26 cellular contexts compared by ENCODE assay signal in genomic region chr17:40151414-40151955, GRCh38. TPM values are rescaled to one million over a fixed set of nuclear protein-coding genes. Genes with fewer than 3 reads are reported as not detected.
DNase-seq lines count a peak whose midpoint lies in the region; ATAC-seq and TF ChIP-seq lines count a peak whose summit lies in the region.
"Had no signal": no experiment of that assay in that cellular context is flagged by ENCODE, and none has a peak within 500 bp of the region (broad histone marks: within the 10 kb centered on the region; RNA-seq: fewer than 3 reads in every experiment).

No MANE protein-coding gene starts in this region.

- H3K36me3 Mint-ChIP-seq in activated CD8-positive, alpha-beta T cell treated with anti-CD3 and anti-CD28 coated beads for 36 hours (ENCODE audit: low read depth): peaks cover 56% of the 10 kb centered on the region
- H3K36me3 Mint-ChIP-seq in activated CD8-positive, alpha-beta T cell treated with anti-CD3 and anti-CD28 coated beads, Interleukin-2, amount 10 ng/mL, durations not matched to agents 7 days and 5 days (ENCODE audit: low read depth): peaks cover 56% of the 10 kb centered on the region
- peaks cover 78% of the 10 kb centered on the region for H3K36me3 Mint-ChIP-seq in WTC11

- peaks cover 59% of the 10 kb centered on the region for H3K4me1 Mint-ChIP-seq in activated CD8-positive, alpha-beta T cell treated with anti-CD3 and anti-CD28 coated beads for 36 hours (ENCODE audit: low read depth)
- peaks cover 16% of the 10 kb centered on the region for H3K4me1 Mint-ChIP-seq in activated CD8-positive, alpha-beta T cell treated with anti-CD3 and anti-CD28 coated beads, Interleukin-2, amount 10 ng/mL, durations not matched to agents 7 days and 5 days (ENCODE audit: low read depth)
- no peaks in the 10 kb centered on the region for H3K4me1 Mint-ChIP-seq in WTC11
- H3K4me1 Mint-ChIP-seq: nephron had no signal

- H3K9me3 ChIP-seq in spleen: no peaks in the 10 kb centered on the region
- H3K9me3 ChIP-seq: pancreas had no signal

- ATAC-seq in activated CD8-positive, alpha-beta T cell treated with anti-CD3 and anti-CD28 coated beads for 36 hours: no peak
- ATAC-seq in activated CD8-positive, alpha-beta T cell treated with anti-CD3 and anti-CD28 coated beads, Interleukin-2, amount 10 ng/mL, durations not matched to agents 7 days and 5 days: no peak
- ATAC-seq in WTC11: no peak
- ATAC-seq: K562, left ventricle myocardium superior, right cardiac atrium had no signal

- H3K36me3 ChIP-seq in spleen: peaks cover 0 to 100% (median 64%) of the 10 kb centered on the region in 6 donors

- peak overlapping the region in 7 of 8 donors; percentile 3 to 77 (median 58) for H3K27ac ChIP-seq in spleen
- H3K27ac ChIP-seq: brain microvascular endothelial cell, pancreas, VCaP had no signal

- no peak for DNase-seq in activated CD8-positive, alpha-beta T cell treated with anti-CD3 and anti-CD28 coated beads for 36 hours
- no peak for DNase-seq in activated CD8-positive, alpha-beta T cell treated with anti-CD3 and anti-CD28 coated beads, Interleukin-2, amount 10 ng/mL, durations not matched to agents 7 days and 5 days
- DNase-seq in Kasumi-1 (lab: John Stamatoyannopoulos, UW) (peak; percentile 41 to 64), WTC11 (ENCODE audit: low spot score) (no peak), spleen (no peak), anterior cingulate cortex (lab: John Stamatoyannopoulos, UW) (no peak), HuH-7.5 (ENCODE audit: low spot score) (no peak), GM20000 (ENCODE audit: low spot score) (no peak)
- DNase-seq: activated CD8-positive, alpha-beta memory T cell treated with anti-CD3 and anti-CD28 coated beads for 24 hours; activated naive CD8-positive, alpha-beta T cell treated with anti-CD3 and anti-CD28 coated beads, Interleukin-2, amount 10 ng/mL, durations not matched to agents 7 days and 5 days; brain microvascular endothelial cell; CD4-positive, alpha-beta memory T cell; DMS153; effector CD8-positive, alpha-beta T cell; foreskin melanocyte; HCEC 1CT; hippocampal formation; left ventricle myocardium superior; NCI-H1694 treated with DMSO at 0.1 percent for 48 hours; NCI-H2171 treated with DMSO at 0.1 percent for 48 hours; pancreas; right cardiac atrium; Right ventricle myocardium superior had no signal

- no peaks in the 10 kb centered on the region for H3K27me3 ChIP-seq in spleen (replicated peaks in 1 of 7)
- H3K27me3 ChIP-seq: brain microvascular endothelial cell, pancreas had no signal

- no peak for TF ChIP-seq CTCF in activated CD8-positive, alpha-beta T cell treated with anti-CD3 and anti-CD28 coated beads for 36 hours (IDR thresholded peaks at IDR 0.05)
- TF ChIP-seq CTCF in WTC11 (IDR thresholded peaks at IDR 0.05) (no peak), spleen (IDR thresholded peaks at IDR 0.05 in 8 of 11, conservative IDR thresholded peaks at IDR 0.05 in 3 of 11) (no peak), GM20000 (IDR thresholded peaks at IDR 0.05; ENCODE audit: extremely low read depth, missing control alignments) (no peak)

- peak overlapping the region; percentile 62 for H3K27ac Mint-ChIP-seq in activated CD8-positive, alpha-beta T cell treated with anti-CD3 and anti-CD28 coated beads for 36 hours
- H3K27ac Mint-ChIP-seq in activated CD8-positive, alpha-beta T cell treated with anti-CD3 and anti-CD28 coated beads, Interleukin-2, amount 10 ng/mL, durations not matched to agents 7 days and 5 days: no peak overlapping the region
- H3K27ac Mint-ChIP-seq in WTC11: peak overlapping the region; percentile 45; the same call in 1 of the 2 replicates
- H3K27ac Mint-ChIP-seq: activated naive CD8-positive, alpha-beta T cell treated with anti-CD3 and anti-CD28 coated beads, Interleukin-2, amount 10 ng/mL, durations not matched to agents 7 days and 5 days; nephron had no signal

- no peaks in the 10 kb centered on the region for H3K9me3 Mint-ChIP-seq in activated CD8-positive, alpha-beta T cell treated with anti-CD3 and anti-CD28 coated beads for 36 hours
- H3K9me3 Mint-ChIP-seq in activated CD8-positive, alpha-beta T cell treated with anti-CD3 and anti-CD28 coated beads, Interleukin-2, amount 10 ng/mL, durations not matched to agents 7 days and 5 days (ENCODE audit: insufficient read depth): no peaks in the 10 kb centered on the region
- H3K9me3 Mint-ChIP-seq in WTC11: no peaks in the 10 kb centered on the region
- H3K9me3 Mint-ChIP-seq: activated naive CD8-positive, alpha-beta T cell treated with anti-CD3 and anti-CD28 coated beads, Interleukin-2, amount 10 ng/mL, durations not matched to agents 7 days and 5 days; CD4-positive, alpha-beta memory T cell; nephron had no signal

- WGBS in spleen, 5 donors: 54 to 67% (median 58%) methylated on average over 7 of the region's 7 CpGs

- no peak for TF ChIP-seq POLR2A in spleen (IDR thresholded peaks at IDR 0.05)

- intact Hi-C loops in activated CD8-positive, alpha-beta T cell treated with anti-CD3 and anti-CD28 coated beads for 36 hours (cut with micrococcal nuclease): no loop called here
- intact Hi-C loops in spleen (cut with DNase I; ENCODE audit: low total_unique reads): no loop called here

- CTCF ChIA-PET in activated CD8-positive, alpha-beta T cell treated with anti-CD3 and anti-CD28 coated beads for 36 hours (lab: Charles Lee): interaction anchor here (1.1 to 4.8 kb wide), 6 partner anchors 9 to 138 kb away, joined by 3 to 26 read pairs (median 4); no protein-coding TSS in a partner anchor
- CTCF ChIA-PET in activated CD8-positive, alpha-beta T cell treated with anti-CD3 and anti-CD28 coated beads, Interleukin-2, amount 10 ng/mL, durations not matched to agents 7 days and 5 days (lab: Charles Lee): interaction anchor here (0.8 to 4.8 kb wide), 6 partner anchors 8 to 67 kb away, joined by 3 to 22 read pairs (median 4); partner anchors contain the start of genes CASC3 and WIPF2
- CTCF ChIA-PET in WTC11 (lab: Charles Lee): interaction anchor here (1.2 to 3.2 kb wide), 3 partner anchors 17 to 39 kb away, joined by 5 to 12 read pairs (median 5); no protein-coding TSS in a partner anchor

- POLR2A ChIA-PET in activated CD8-positive, alpha-beta T cell treated with anti-CD3 and anti-CD28 coated beads for 36 hours (lab: Charles Lee): interaction anchor here (1.5 to 3.4 kb wide), 2 partner anchors 11 to 40 kb away, joined by 3 to 18 read pairs; partner anchors contain the start of gene CASC3
- POLR2A ChIA-PET in activated CD8-positive, alpha-beta T cell treated with anti-CD3 and anti-CD28 coated beads, Interleukin-2, amount 10 ng/mL, durations not matched to agents 7 days and 5 days (lab: Charles Lee): interaction anchor here (2.2 kb wide), 1 partner anchor 11 kb away, joined by 7 read pairs; the partner anchor contains the start of gene CASC3
- POLR2A ChIA-PET in WTC11 (lab: Charles Lee): interaction anchor here (0.6 to 1.1 kb wide), 2 partner anchors 76 to 90 kb away, joined by 3 to 6 read pairs; no protein-coding TSS in a partner anchor

- H3K4me3 Mint-ChIP-seq in activated CD8-positive, alpha-beta T cell treated with anti-CD3 and anti-CD28 coated beads for 36 hours: no peak overlapping the region
- no peak overlapping the region for H3K4me3 Mint-ChIP-seq in activated CD8-positive, alpha-beta T cell treated with anti-CD3 and anti-CD28 coated beads, Interleukin-2, amount 10 ng/mL, durations not matched to agents 7 days and 5 days
- no peak overlapping the region for H3K4me3 Mint-ChIP-seq in WTC11
- H3K4me3 Mint-ChIP-seq: activated naive CD8-positive, alpha-beta T cell treated with anti-CD3 and anti-CD28 coated beads, Interleukin-2, amount 10 ng/mL, durations not matched to agents 7 days and 5 days; nephron had no signal

- H3K27me3 Mint-ChIP-seq in activated CD8-positive, alpha-beta T cell treated with anti-CD3 and anti-CD28 coated beads for 36 hours: no peaks in the 10 kb centered on the region
- H3K27me3 Mint-ChIP-seq in activated CD8-positive, alpha-beta T cell treated with anti-CD3 and anti-CD28 coated beads, Interleukin-2, amount 10 ng/mL, durations not matched to agents 7 days and 5 days (ENCODE audit: low read depth): no peaks in the 10 kb centered on the region
- no peaks in the 10 kb centered on the region for H3K27me3 Mint-ChIP-seq in WTC11 (ENCODE audit: low read depth)
- H3K27me3 Mint-ChIP-seq: activated naive CD8-positive, alpha-beta T cell treated with anti-CD3 and anti-CD28 coated beads, Interleukin-2, amount 10 ng/mL, durations not matched to agents 7 days and 5 days; CD4-positive, alpha-beta memory T cell had no signal

- H3K4me3 ChIP-seq in spleen: no peak overlapping the region
- H3K4me3 ChIP-seq: K562, pancreas had no signal

- peaks cover 9 to 98% (median 56%) of the 10 kb centered on the region in 6 donors for H3K4me1 ChIP-seq in spleen
- H3K4me1 ChIP-seq: pancreas had no signal

RNA-seq across cellular contexts. Expression of gene CASC3, which starts 11.1 kb away (rescaled TPM):
- 10 to 100 TPM; 75.1 to 75.6 TPM for total RNA-seq in activated CD8-positive, alpha-beta T cell treated with anti-CD3 and anti-CD28 coated beads for 36 hours
- 10 to 100 TPM; 66.2 to 67.7 TPM for total RNA-seq in activated CD8-positive, alpha-beta T cell treated with anti-CD3 and anti-CD28 coated beads, Interleukin-2, amount 10 ng/mL, durations not matched to agents 7 days and 5 days
- total RNA-seq in WTC11 (2021) (107 to 119 TPM (median 115 TPM) in 3 replicates), spleen (100 to 1,000 TPM in 1 of 7 donors, 10 to 100 TPM in 6; 67.0 to 105 (median 78.5) TPM)
- 10 to 100 TPM; 20.2 to 38.9 (median 35.0) TPM for polyA plus RNA-seq in spleen

RNA-seq across cellular contexts. Expression of gene RAPGEFL1, which starts 25.8 kb away (rescaled TPM):
- 1 to 10 TPM; 3.8 to 5.4 TPM for total RNA-seq in activated CD8-positive, alpha-beta T cell treated with anti-CD3 and anti-CD28 coated beads for 36 hours
- total RNA-seq in activated CD8-positive, alpha-beta T cell treated with anti-CD3 and anti-CD28 coated beads, Interleukin-2, amount 10 ng/mL, durations not matched to agents 7 days and 5 days: 1 to 10 TPM; 4.8 to 5.3 TPM
- total RNA-seq in WTC11 (2021) (19.9 to 23.0 TPM (median 19.9 TPM) in 3 replicates), spleen (10 to 100 TPM in 2 of 7 donors, 1 to 10 TPM in 5; 5.1 to 12.7 (median 9.5) TPM)
- 1 to 10 TPM; 2.9 to 5.9 (median 3.3) TPM for polyA plus RNA-seq in spleen

RNA-seq across cellular contexts. Expression of gene MSL1, which starts 29.7 kb away (rescaled TPM):
- 10 to 100 TPM; 69.0 to 70.1 TPM for total RNA-seq in activated CD8-positive, alpha-beta T cell treated with anti-CD3 and anti-CD28 coated beads for 36 hours
- 10 to 100 TPM; 80.5 to 83.2 TPM for total RNA-seq in activated CD8-positive, alpha-beta T cell treated with anti-CD3 and anti-CD28 coated beads, Interleukin-2, amount 10 ng/mL, durations not matched to agents 7 days and 5 days
- total RNA-seq in WTC11 (2021): 69.2 to 78.1 TPM (median 73.7 TPM) in 3 replicates
- 100 to 1,000 TPM; 101 to 154 (median 127) TPM for total RNA-seq in spleen
- polyA plus RNA-seq in spleen: 10 to 100 TPM; 52.6 to 85.0 (median 73.3) TPM

RNA-seq across cellular contexts. Expression of gene NR1D1, which starts 51.1 kb away (rescaled TPM):
- total RNA-seq in activated CD8-positive, alpha-beta T cell treated with anti-CD3 and anti-CD28 coated beads for 36 hours: 1 to 10 TPM; 6.0 to 6.5 TPM
- 1 to 10 TPM; 4.1 to 4.9 TPM for total RNA-seq in activated CD8-positive, alpha-beta T cell treated with anti-CD3 and anti-CD28 coated beads, Interleukin-2, amount 10 ng/mL, durations not matched to agents 7 days and 5 days
- total RNA-seq in WTC11 (2021) (5.6 to 7.6 TPM (median 6.2 TPM) in 3 replicates), spleen (10 to 100 TPM in 4 of 7 donors, 1 to 10 TPM in 3; 5.5 to 15.8 (median 10.2) TPM)
- 1 to 10 TPM; 3.3 to 6.4 (median 5.2) TPM for polyA plus RNA-seq in spleen

Comparison
In these comparisons a context has a peak if more than half of its experiments do, and no peak if none do; other contexts are left out.
1. DNase-seq: peak in Kasumi-1 (2 of 2); none in activated CD8-positive, alpha-beta T cell treated with anti-CD3 and anti-CD28 coated beads for 36 hours (single experiment), activated CD8-positive, alpha-beta T cell treated with anti-CD3 and anti-CD28 coated beads, Interleukin-2, amount 10 ng/mL, durations not matched to agents 7 days and 5 days (single experiment), WTC11 (single experiment), spleen (single experiment), anterior cingulate cortex (0 of 58), HuH-7.5 (single experiment) and GM20000 (single experiment).